ENCODE assay signal across 22 cellular contexts in genomic region chr12:86526060-86526595, GRCh38.
"Had no signal": no experiment of that assay in that cellular context is flagged by ENCODE, and none has a peak within 500 bp of the region (broad histone marks: within the 10 kb centered on the region; RNA-seq: fewer than 3 reads in every experiment).

No MANE protein-coding gene starts in this region.

- DNase-seq: hippocampal formation; left ventricle myocardium inferior; midbrain; naive thymus-derived CD4-positive, alpha-beta T cell; ovary; retina; sigmoid colon; small intestine; spleen; stimulated activated CD4-positive, alpha-beta T cell treated with anti-CD3 and anti-CD28 coated beads, Interleukin-4, amount 100 ng/mL, for 24 hours; stimulated activated naive B cell treated with anti-CD40 and anti-IgM and Interleukin-4, amounts not matched to agents 10 μg/mL and 1 μg/mL and 100 μg/mL, for 72 hours; stimulated activated naive CD8-positive, alpha-beta T cell treated with anti-CD3 and anti-CD28 coated beads, Interleukin-15, Interleukin-2, amounts not matched to agents 100 U/mL and 50 U/mL, for 24 hours; stomach; testis; thyroid gland; transverse colon; uterus had no signal

- H3K4me1 Mint-ChIP-seq: memory B cell; naive thymus-derived CD4-positive, alpha-beta T cell; stimulated activated naive B cell treated with anti-CD40 and anti-IgM and Interleukin-4, amounts not matched to agents 10 μg/mL and 1 μg/mL and 100 μg/mL, for 72 hours had no signal

- H3K27me3 ChIP-seq: ovary, sigmoid colon, spleen, stomach, testis, thyroid gland, transverse colon had no signal

- H3K4me3 ChIP-seq: left ventricle myocardium inferior, mucosa of descending colon, ovary, prostate gland, sigmoid colon, spleen, stomach, testis, thyroid gland, transverse colon, uterus had no signal

- H3K4me3 Mint-ChIP-seq: memory B cell; naive thymus-derived CD4-positive, alpha-beta T cell; natural killer cell treated with Interleukin-12 subunit alpha and Interleukin-12 subunit beta and Interleukin-15 and Interleukin-18, amount 100 ng/mL, for 72 hours; stimulated activated naive B cell treated with anti-CD40 and anti-IgM and Interleukin-4, amounts not matched to agents 10 μg/mL and 1 μg/mL and 100 μg/mL, for 72 hours had no signal

- H3K36me3 Mint-ChIP-seq: memory B cell; naive thymus-derived CD4-positive, alpha-beta T cell; stimulated activated naive B cell treated with anti-CD40 and anti-IgM and Interleukin-4, amounts not matched to agents 10 μg/mL and 1 μg/mL and 100 μg/mL, for 72 hours had no signal

- ATAC-seq: mucosa of descending colon; naive thymus-derived CD4-positive, alpha-beta T cell; natural killer cell treated with Interleukin-12 subunit alpha and Interleukin-12 subunit beta and Interleukin-15 and Interleukin-18, amount 100 ng/mL, for 72 hours; right cardiac atrium; stimulated activated naive B cell treated with anti-CD40 and anti-IgM and Interleukin-4, amounts not matched to agents 10 μg/mL and 1 μg/mL and 100 μg/mL, for 72 hours; stimulated activated naive CD8-positive, alpha-beta T cell treated with anti-CD3 and anti-CD28 coated beads, Interleukin-15, Interleukin-2, amounts not matched to agents 100 U/mL and 50 U/mL, for 24 hours had no signal

- H3K27ac Mint-ChIP-seq: memory B cell; naive thymus-derived CD4-positive, alpha-beta T cell; natural killer cell treated with Interleukin-12 subunit alpha and Interleukin-12 subunit beta and Interleukin-15 and Interleukin-18, amount 100 ng/mL, for 72 hours; stimulated activated naive B cell treated with anti-CD40 and anti-IgM and Interleukin-4, amounts not matched to agents 10 μg/mL and 1 μg/mL and 100 μg/mL, for 72 hours had no signal

- H3K27me3 Mint-ChIP-seq: memory B cell; naive thymus-derived CD4-positive, alpha-beta T cell; natural killer cell treated with Interleukin-12 subunit alpha and Interleukin-12 subunit beta and Interleukin-15 and Interleukin-18, amount 100 ng/mL, for 72 hours; stimulated activated naive B cell treated with anti-CD40 and anti-IgM and Interleukin-4, amounts not matched to agents 10 μg/mL and 1 μg/mL and 100 μg/mL, for 72 hours had no signal

- H3K36me3 ChIP-seq: left ventricle myocardium inferior, ovary, prostate gland, sigmoid colon, spleen, stomach, thyroid gland, transverse colon, uterus had no signal

- H3K4me1 ChIP-seq: left ventricle myocardium inferior, prostate gland, sigmoid colon, spleen, stomach, testis, thyroid gland, transverse colon, uterus had no signal

- H3K9me3 ChIP-seq: ovary, prostate gland, testis, thyroid gland, uterus had no signal

- H3K27ac ChIP-seq: left ventricle myocardium inferior, ovary, prostate gland, sigmoid colon, spleen, stomach, testis, thyroid gland, transverse colon, uterus had no signal
